ENCODE assay signal across 2 cellular contexts in the genomic region with DNA sequence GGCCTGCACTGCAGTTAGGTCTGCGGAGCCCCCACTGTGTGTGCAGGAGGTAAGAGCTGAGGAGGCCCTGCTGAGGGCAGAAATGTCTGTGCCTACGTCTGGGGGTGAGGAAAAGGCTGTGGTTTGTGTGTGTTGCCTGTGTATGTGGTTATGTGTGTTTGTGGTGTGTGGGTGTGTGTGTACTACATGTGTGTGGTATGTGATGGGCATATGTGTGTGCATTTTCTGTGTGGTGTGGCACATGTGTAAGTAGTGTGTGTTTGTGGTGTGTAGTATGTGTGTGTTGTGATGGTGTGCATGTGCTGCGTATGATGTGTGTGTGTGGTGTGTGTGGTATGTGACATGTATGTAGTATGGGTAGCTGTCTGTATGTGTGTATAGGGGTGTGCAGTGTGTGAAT.
TF ChIP-seq lines count a peak whose summit lies in the region.

No MANE protein-coding gene starts in this region.

TF ChIP-seq in H1, 55 proteins besides CTCF, POLR2A, EP300 and RAD21:
- TF ChIP-seq POLR2AphosphoS5 (IDR thresholded peaks at IDR 0.05; ENCODE audit: low read depth, low read length) (no peak), NANOG (IDR thresholded peaks at IDR 0.05; ENCODE audit: insufficient read depth, low read depth, low read length, poor library complexity, severe bottlenecking) (no peak), KDM5A (IDR thresholded peaks at IDR 0.05; ENCODE audit: low read length) (no peak), CEBPB (IDR thresholded peaks at IDR 0.05; ENCODE audit: low read depth, low read length) (no peak), JUND (IDR thresholded peaks at IDR 0.05; ENCODE audit: low read length) (no peak), EGR1 (IDR thresholded peaks at IDR 0.05; ENCODE audit: borderline replicate concordance, low read depth, low read length) (no peak), RXRA (IDR thresholded peaks at IDR 0.05; ENCODE audit: insufficient read depth, low read depth, low read length) (no peak), CHD2 (IDR thresholded peaks at IDR 0.05; ENCODE audit: low read length) (no peak), TAF1 (IDR thresholded peaks at IDR 0.05; ENCODE audit: low read depth, low read length) (no peak), RFX5 (IDR thresholded peaks at IDR 0.05; ENCODE audit: borderline replicate concordance, low read depth, low read length) (no peak), GABPA (IDR thresholded peaks at IDR 0.05; ENCODE audit: borderline replicate concordance, insufficient read depth, low read length) (no peak), SP2 (IDR thresholded peaks at IDR 0.05; ENCODE audit: low read length) (no peak), NRF1 (IDR thresholded peaks at IDR 0.05; ENCODE audit: low read depth, low read length) (no peak), ASH2L (IDR thresholded peaks at IDR 0.05; ENCODE audit: low read length) (no peak), SP1 (IDR thresholded peaks at IDR 0.05; ENCODE audit: low read depth, low read length) (no peak), JUN (IDR thresholded peaks at IDR 0.05; ENCODE audit: low read depth, low read length) (no peak)
TF ChIP-seq in H1: peak in this region for 0.

TF ChIP-seq in WTC11, 78 proteins besides CTCF, POLR2A, EP300 and RAD21:
- TF ChIP-seq RORB (CRISPR knock-in tag; IDR thresholded peaks at IDR 0.05) (no peak), ZNF423 (CRISPR knock-in tag; IDR thresholded peaks at IDR 0.05) (no peak), ETV6 (CRISPR knock-in tag; IDR thresholded peaks at IDR 0.05) (no peak), USF1 (CRISPR knock-in tag; IDR thresholded peaks at IDR 0.05) (no peak), MYBL2 (CRISPR knock-in tag; IDR thresholded peaks at IDR 0.05) (no peak), TP53 (CRISPR knock-in tag; IDR thresholded peaks at IDR 0.05) (no peak), GRHL2 (CRISPR knock-in tag; IDR thresholded peaks at IDR 0.05; ENCODE audit: insufficient replicate concordance, severe bottlenecking) (no peak), ZNF317 (CRISPR knock-in tag; IDR thresholded peaks at IDR 0.05; ENCODE audit: borderline replicate concordance, low read depth) (no peak), CREM (CRISPR knock-in tag; IDR thresholded peaks at IDR 0.05) (no peak), MLX (CRISPR knock-in tag; IDR thresholded peaks at IDR 0.05) (no peak), ZNF281 (CRISPR knock-in tag; IDR thresholded peaks at IDR 0.05) (no peak), ESRRA (CRISPR knock-in tag; IDR thresholded peaks at IDR 0.05; ENCODE audit: borderline replicate concordance) (no peak), ZBTB21 (CRISPR knock-in tag; IDR thresholded peaks at IDR 0.05; ENCODE audit: borderline replicate concordance) (no peak), ZNF263 (CRISPR knock-in tag; IDR thresholded peaks at IDR 0.05; ENCODE audit: low read depth) (no peak), SMAD4 (CRISPR knock-in tag; IDR thresholded peaks at IDR 0.05) (no peak), ZBTB43 (CRISPR knock-in tag; IDR thresholded peaks at IDR 0.05) (no peak), GABPB1 (CRISPR knock-in tag; IDR thresholded peaks at IDR 0.05) (no peak), EMX1 (CRISPR knock-in tag; IDR thresholded peaks at IDR 0.05) (no peak)
- TF ChIP-seq, protein P1, sequence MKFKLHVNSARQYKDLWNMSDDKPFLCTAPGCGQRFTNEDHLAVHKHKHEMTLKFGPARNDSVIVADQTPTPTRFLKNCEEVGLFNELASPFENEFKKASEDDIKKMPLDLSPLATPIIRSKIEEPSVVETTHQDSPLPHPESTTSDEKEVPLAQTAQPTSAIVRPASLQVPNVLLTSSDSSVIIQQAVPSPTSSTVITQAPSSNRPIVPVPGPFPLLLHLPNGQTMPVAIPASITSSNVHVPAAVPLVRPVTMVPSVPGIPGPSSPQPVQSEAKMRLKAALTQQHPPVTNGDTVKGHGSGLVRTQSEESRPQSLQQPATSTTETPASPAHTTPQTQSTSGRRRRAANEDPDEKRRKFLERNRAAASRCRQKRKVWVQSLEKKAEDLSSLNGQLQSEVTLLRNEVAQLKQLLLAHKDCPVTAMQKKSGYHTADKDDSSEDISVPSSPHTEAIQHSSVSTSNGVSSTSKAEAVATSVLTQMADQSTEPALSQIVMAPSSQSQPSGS (CRISPR knock-in tag; IDR thresholded peaks at IDR 0.05; ENCODE audit: borderline replicate concordance, low read depth): no peak
- TF ChIP-seq, protein P2, sequence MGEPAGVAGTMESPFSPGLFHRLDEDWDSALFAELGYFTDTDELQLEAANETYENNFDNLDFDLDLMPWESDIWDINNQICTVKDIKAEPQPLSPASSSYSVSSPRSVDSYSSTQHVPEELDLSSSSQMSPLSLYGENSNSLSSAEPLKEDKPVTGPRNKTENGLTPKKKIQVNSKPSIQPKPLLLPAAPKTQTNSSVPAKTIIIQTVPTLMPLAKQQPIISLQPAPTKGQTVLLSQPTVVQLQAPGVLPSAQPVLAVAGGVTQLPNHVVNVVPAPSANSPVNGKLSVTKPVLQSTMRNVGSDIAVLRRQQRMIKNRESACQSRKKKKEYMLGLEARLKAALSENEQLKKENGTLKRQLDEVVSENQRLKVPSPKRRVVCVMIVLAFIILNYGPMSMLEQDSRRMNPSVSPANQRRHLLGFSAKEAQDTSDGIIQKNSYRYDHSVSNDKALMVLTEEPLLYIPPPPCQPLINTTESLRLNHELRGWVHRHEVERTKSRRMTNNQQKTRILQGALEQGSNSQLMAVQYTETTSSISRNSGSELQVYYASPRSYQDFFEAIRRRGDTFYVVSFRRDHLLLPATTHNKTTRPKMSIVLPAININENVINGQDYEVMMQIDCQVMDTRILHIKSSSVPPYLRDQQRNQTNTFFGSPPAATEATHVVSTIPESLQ (CRISPR knock-in tag; IDR thresholded peaks at IDR 0.05): no peak
